Comparison of ENCODE assay signal across 15 cellular contexts in genomic region chr5:144207875-144208444, GRCh38. TPM values are rescaled to one million over a fixed set of nuclear protein-coding genes. Genes with fewer than 3 reads are reported as not detected.
DNase-seq lines count a peak whose midpoint lies in the region; ATAC-seq and TF ChIP-seq lines count a peak whose summit lies in the region.
"Had no signal": no experiment of that assay in that cellular context is flagged by ENCODE, and none has a peak within 500 bp of the region (broad histone marks: within the 10 kb centered on the region; RNA-seq: fewer than 3 reads in every experiment).

No MANE protein-coding gene starts in this region.

- no peak for TF ChIP-seq CTCF in mesothelial cell of epicardium (IDR thresholded peaks at IDR 0.05; ENCODE audit: unreplicated experiment)

- H3K4me3 Mint-ChIP-seq in mesothelial cell of epicardium: peak overlapping the region; percentile 38
- H3K4me3 Mint-ChIP-seq: natural killer cell treated with Interleukin-12 subunit alpha and Interleukin-12 subunit beta and Interleukin-15 and Interleukin-18, amount 100 ng/mL, for 72 hours; WTC11 had no signal

- no peak overlapping the region for H3K27ac Mint-ChIP-seq in mesothelial cell of epicardium
- H3K27ac Mint-ChIP-seq: natural killer cell treated with Interleukin-12 subunit alpha and Interleukin-12 subunit beta and Interleukin-15 and Interleukin-18, amount 100 ng/mL, for 72 hours; WTC11 had no signal

- intact Hi-C loops in posterior cingulate gyrus (cut with DNase I): loop anchor here (10.0 kb wide), 1 partner anchor 1137 kb away; no protein-coding TSS in a partner anchor

- no peaks in the 10 kb centered on the region for H3K36me3 Mint-ChIP-seq in mesothelial cell of epicardium
- H3K36me3 Mint-ChIP-seq: natural killer cell treated with Interleukin-12 subunit alpha and Interleukin-12 subunit beta and Interleukin-15 and Interleukin-18, amount 100 ng/mL, for 72 hours; WTC11 had no signal

- H3K4me1 Mint-ChIP-seq in mesothelial cell of epicardium: peaks cover 24% of the 10 kb centered on the region

- ATAC-seq in GM21619 (IDR thresholded peaks at IDR 0.05; ENCODE audit: unreplicated experiment): no peak
- ATAC-seq: natural killer cell treated with Interleukin-12 subunit alpha and Interleukin-12 subunit beta and Interleukin-15 and Interleukin-18, amount 100 ng/mL, for 72 hours; sciatic nerve; WTC11 had no signal

- no peaks in the 10 kb centered on the region for H3K9me3 Mint-ChIP-seq in mesothelial cell of epicardium
- H3K9me3 Mint-ChIP-seq: natural killer cell treated with Interleukin-12 subunit alpha and Interleukin-12 subunit beta and Interleukin-15 and Interleukin-18, amount 100 ng/mL, for 72 hours; WTC11 had no signal

- peak; percentile 67 for DNase-seq in COR-L47 (lab: John Stamatoyannopoulos, UW)
- peak; percentile 31 for DNase-seq in NCI-H146 treated with DMSO at 0.1 percent for 48 hours (lab: John Stamatoyannopoulos, UW; ENCODE audit: unreplicated experiment)
- peak; percentile 13 for DNase-seq in astrocyte of the hippocampus (ENCODE audit: low read depth, low spot score)
- no peak for DNase-seq in mesothelial cell of epicardium (ENCODE audit: low spot score in 2 of 2, unreplicated experiment in 2 of 2)
- no peak for DNase-seq in mesenteric fat pad (ENCODE audit: low spot score)
- DNase-seq in HUDEP-2 (lab: John Stamatoyannopoulos, UW; ENCODE audit: unreplicated experiment in 76 of 76): no peak
- DNase-seq in posterior cingulate gyrus: no peak
- DNase-seq: activated naive CD4-positive, alpha-beta T cell; NCI-H1048; stimulated activated CD4-positive, alpha-beta T cell treated with anti-CD3 and anti-CD28 coated beads, Interleukin-4, amount 100 ng/mL, for 1 hour; trophoblast cell had no signal

- peaks cover 36% of the 10 kb centered on the region for H3K27me3 Mint-ChIP-seq in mesothelial cell of epicardium (ENCODE audit: low read depth)

RNA-seq across cellular contexts. Expression of gene KCTD16, which starts 37.3 kb away (rescaled TPM):
- total RNA-seq in mesothelial cell of epicardium: 3.9 to 4.8 TPM (median 4.5 TPM) in 3 replicates
- 0.32 TPM for total RNA-seq in mesenteric fat pad
- total RNA-seq: natural killer cell treated with Interleukin-12 subunit alpha and Interleukin-12 subunit beta and Interleukin-15 and Interleukin-18, amount 100 ng/mL, for 72 hours had no signal

RNA-seq across cellular contexts. Expression of gene YIPF5, which starts 37.5 kb away (rescaled TPM):
- total RNA-seq in mesothelial cell of epicardium (60.2 to 63.0 TPM (median 60.2 TPM) in 3 replicates), mesenteric fat pad (49.7 TPM)

Comparison
In these comparisons a context has a peak if more than half of its experiments do, and no peak if none do; other contexts are left out.
1. DNase-seq: peak in COR-L47 (single experiment), NCI-H146 treated with DMSO at 0.1 percent for 48 hours (single experiment) and astrocyte of the hippocampus (single experiment); none in mesothelial cell of epicardium (0 of 2), mesenteric fat pad (single experiment), HUDEP-2 (0 of 76) and posterior cingulate gyrus (0 of 10).